In the genomic region with DNA sequence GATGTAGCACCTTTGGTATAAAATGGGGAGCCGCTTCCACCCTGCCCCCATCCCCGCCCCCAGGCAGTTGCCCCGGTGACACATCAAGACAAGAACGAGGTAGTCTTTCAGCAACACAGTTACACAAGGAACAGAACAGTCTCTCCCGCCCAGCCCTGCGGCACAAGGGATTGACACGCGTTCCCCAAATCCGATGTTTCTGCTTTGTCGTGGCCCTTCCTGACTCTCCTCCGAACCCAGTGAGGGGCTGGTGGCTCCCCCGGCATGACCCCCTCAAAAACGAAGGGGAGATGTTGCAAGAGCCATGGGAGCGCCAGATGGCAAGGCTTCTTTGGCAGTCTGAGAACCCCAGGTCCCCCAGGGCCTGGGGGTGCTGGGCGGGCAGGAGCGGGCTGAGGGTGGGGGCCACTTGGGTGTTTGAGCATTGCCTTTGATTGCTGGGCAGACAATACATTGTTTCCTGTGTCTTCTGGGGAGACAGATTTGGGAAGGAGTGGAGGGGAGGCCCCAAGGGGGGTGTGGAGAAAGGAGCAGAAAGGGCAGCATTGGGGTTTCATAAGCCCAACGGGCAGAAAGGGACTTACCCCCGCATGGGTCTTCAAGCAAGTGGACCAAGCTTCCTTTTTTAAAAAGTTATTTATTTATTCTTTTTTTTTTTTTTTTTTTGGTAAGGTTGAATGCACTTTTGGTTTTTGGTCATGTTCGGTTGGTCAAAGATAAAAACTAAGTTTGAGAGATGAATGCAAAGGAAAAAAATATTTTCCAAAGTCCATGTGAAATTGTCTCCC, we compare ENCODE assay signal across 9 cellular contexts. TPM values are rescaled to one million over a fixed set of nuclear protein-coding genes. Genes with fewer than 3 reads are reported as not detected.
DNase-seq lines count a peak whose midpoint lies in the region; ATAC-seq and TF ChIP-seq lines count a peak whose summit lies in the region.
"Had no signal": no experiment of that assay in that cellular context is flagged by ENCODE, and none has a peak within 500 bp of the region (broad histone marks: within the 10 kb centered on the region; RNA-seq: fewer than 3 reads in every experiment).

No MANE protein-coding gene starts in this region.

- ATAC-seq in foreskin keratinocyte, result peak; percentile 72
- ATAC-seq in sciatic nerve, result peak; percentile 70
- no peak for ATAC-seq in HG02588 (IDR thresholded peaks at IDR 0.05; ENCODE audit: unreplicated experiment)

- DNase-seq in EH (ENCODE audit: low read depth) (peak; percentile 80), RPMI7951 (ENCODE audit: low read depth) (peak; percentile 72), foreskin keratinocyte (peak in 1 of 2 donors; percentile 75), sciatic nerve (ENCODE audit: low spot score) (no peak), H4 (ENCODE audit: low spot score) (no peak), NCI-H2107 treated with DMSO at 0.1 percent for 48 hours (lab: John Stamatoyannopoulos, UW; ENCODE audit: unreplicated experiment) (no peak)
- DNase-seq in stimulated activated CD4-positive, alpha-beta T cell treated with anti-CD3 and anti-CD28 coated beads, Interleukin-15, amount 100 ng/mL, for 24 hours, result no peak

- peaks cover 15% of the 10 kb centered on the region for H3K4me1 ChIP-seq in foreskin keratinocyte

- no peaks in the 10 kb centered on the region for H3K27me3 ChIP-seq in foreskin keratinocyte
- H3K27me3 ChIP-seq: cardiac muscle cell had no signal

- no peak for TF ChIP-seq CTCF in foreskin keratinocyte (conservative IDR thresholded peaks at IDR 0.05)

- intact Hi-C loops in sciatic nerve (cut with DNase I), result no loop called here

- peak overlapping the region; percentile 96 for H3K27ac ChIP-seq in foreskin keratinocyte
- H3K27ac ChIP-seq: cardiac muscle cell had no signal

RNA-seq across cellular contexts. Expression of a gene that starts 16.6 kb away (rescaled TPM):
- total RNA-seq in RPMI7951 (2014; rRNA removed; shearing (Covaris generic)), result 239 and 259 TPM in 2 replicates
- 3.5 and 4.7 TPM in 2 replicates for total RNA-seq in foreskin keratinocyte
- 2.2 and 2.7 TPM in 2 replicates for polyA plus RNA-seq in foreskin keratinocyte
- 262 TPM for total RNA-seq in sciatic nerve
- 11.1 and 25.7 TPM in 2 replicates for total RNA-seq in H4 (2014; rRNA removed; shearing (Covaris generic))

RNA-seq across cellular contexts. Expression of a gene that starts 19.0 kb away (rescaled TPM):
- not detected in 2 replicates for total RNA-seq in RPMI7951 (2014; rRNA removed; shearing (Covaris generic))
- not detected in 2 replicates for total RNA-seq in foreskin keratinocyte
- polyA plus RNA-seq in foreskin keratinocyte, result not detected in 2 replicates
- 3.5 TPM for total RNA-seq in sciatic nerve
- total RNA-seq in H4 (2014; rRNA removed; shearing (Covaris generic)), result 0.45 TPM in 1 of 2 replicates, not detected in the other

RNA-seq across cellular contexts. Expression of a gene that starts 34.3 kb away (rescaled TPM):
- 9.5 and 12.8 TPM in 2 replicates for total RNA-seq in RPMI7951 (2014; rRNA removed; shearing (Covaris generic))
- total RNA-seq in foreskin keratinocyte (32.9 and 36.0 TPM in 2 replicates), sciatic nerve (58.8 TPM)
- 21.2 and 21.5 TPM in 2 replicates for polyA plus RNA-seq in foreskin keratinocyte
- 16.3 and 18.5 TPM in 2 replicates for total RNA-seq in H4 (2014; rRNA removed; shearing (Covaris generic))

RNA-seq across cellular contexts. Expression of a gene that starts 54.8 kb away (rescaled TPM):
- total RNA-seq in RPMI7951 (2014; rRNA removed; shearing (Covaris generic)), result 0.10 and 0.24 TPM in 2 replicates
- total RNA-seq in foreskin keratinocyte, result 0.99 and 2.4 TPM in 2 replicates
- 1.4 and 2.4 TPM in 2 replicates for polyA plus RNA-seq in foreskin keratinocyte
- total RNA-seq in sciatic nerve, result 2.5 TPM
- 0.70 and 1.2 TPM in 2 replicates for total RNA-seq in H4 (2014; rRNA removed; shearing (Covaris generic))

Comparison
In these comparisons a context has a peak if more than half of its experiments do, and no peak if none do; other contexts are left out.
1. DNase-seq: peak in EH (single experiment) and RPMI7951 (single experiment); none in sciatic nerve (single experiment), H4 (single experiment), stimulated activated CD4-positive, alpha-beta T cell treated with anti-CD3 and anti-CD28 coated beads, Interleukin-15, amount 100 ng/mL, for 24 hours (single experiment) and NCI-H2107 treated with DMSO at 0.1 percent for 48 hours (single experiment).